1 cellular context compared by ENCODE assay signal in the genomic region with DNA sequence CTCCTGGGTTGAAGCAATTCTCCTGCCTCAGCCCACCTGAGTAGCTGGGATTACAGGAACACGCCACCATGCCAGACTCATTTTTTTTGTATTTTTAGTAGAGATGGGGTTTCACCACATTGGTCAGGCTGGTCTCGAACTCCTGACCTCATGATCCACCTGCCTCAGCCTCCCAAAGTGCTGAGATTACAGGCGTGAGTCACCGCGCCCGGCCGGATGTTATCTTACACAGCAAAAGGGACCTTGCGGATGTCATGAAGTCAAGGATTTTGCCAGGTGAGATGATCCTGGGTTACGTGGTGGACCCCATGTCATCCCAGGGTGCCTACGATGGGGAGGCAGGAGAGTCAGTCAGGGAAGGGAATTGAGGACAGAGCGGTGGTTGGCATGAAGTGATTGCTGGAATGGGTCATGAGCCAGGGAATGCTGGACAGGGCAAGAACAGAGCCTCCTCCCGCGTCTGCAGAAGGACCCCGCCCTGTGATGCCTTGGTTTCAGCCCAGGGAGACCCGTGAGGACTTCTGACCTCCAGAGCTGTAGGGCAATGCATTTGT.
TF ChIP-seq lines count a peak whose summit lies in the region.

No MANE protein-coding gene starts in this region.

TF ChIP-seq in K562, 482 proteins besides CTCF, POLR2A, EP300 and RAD21 (continues in another document):
- TF ChIP-seq, protein P1, sequence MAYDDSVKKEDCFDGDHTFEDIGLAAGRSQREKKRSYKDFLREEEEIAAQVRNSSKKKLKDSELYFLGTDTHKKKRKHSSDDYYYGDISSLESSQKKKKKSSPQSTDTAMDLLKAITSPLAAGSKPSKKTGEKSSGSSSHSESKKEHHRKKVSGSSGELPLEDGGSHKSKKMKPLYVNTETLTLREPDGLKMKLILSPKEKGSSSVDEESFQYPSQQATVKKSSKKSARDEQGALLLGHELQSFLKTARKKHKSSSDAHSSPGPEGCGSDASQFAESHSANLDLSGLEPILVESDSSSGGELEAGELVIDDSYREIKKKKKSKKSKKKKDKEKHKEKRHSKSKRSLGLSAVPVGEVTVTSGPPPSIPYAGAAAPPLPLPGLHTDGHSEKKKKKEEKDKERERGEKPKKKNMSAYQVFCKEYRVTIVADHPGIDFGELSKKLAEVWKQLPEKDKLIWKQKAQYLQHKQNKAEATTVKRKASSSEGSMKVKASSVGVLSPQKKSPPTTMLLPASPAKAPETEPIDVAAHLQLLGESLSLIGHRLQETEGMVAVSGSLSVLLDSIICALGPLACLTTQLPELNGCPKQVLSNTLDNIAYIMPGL (CRISPR knock-in tag; IDR thresholded peaks at IDR 0.05), result no peak
- TF ChIP-seq, protein P2, sequence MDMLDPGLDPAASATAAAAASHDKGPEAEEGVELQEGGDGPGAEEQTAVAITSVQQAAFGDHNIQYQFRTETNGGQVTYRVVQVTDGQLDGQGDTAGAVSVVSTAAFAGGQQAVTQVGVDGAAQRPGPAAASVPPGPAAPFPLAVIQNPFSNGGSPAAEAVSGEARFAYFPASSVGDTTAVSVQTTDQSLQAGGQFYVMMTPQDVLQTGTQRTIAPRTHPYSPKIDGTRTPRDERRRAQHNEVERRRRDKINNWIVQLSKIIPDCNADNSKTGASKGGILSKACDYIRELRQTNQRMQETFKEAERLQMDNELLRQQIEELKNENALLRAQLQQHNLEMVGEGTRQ (CRISPR knock-in tag; IDR thresholded peaks at IDR 0.05), result no peak
- no peak for TF ChIP-seq ZNF79 (CRISPR knock-in tag; IDR thresholded peaks at IDR 0.05; ENCODE audit: low read depth)
- TF ChIP-seq ELF2 (CRISPR knock-in tag; IDR thresholded peaks at IDR 0.05), result no peak
- TF ChIP-seq EHMT2 (IDR thresholded peaks at IDR 0.05), result no peak
- no peak for TF ChIP-seq PML (IDR thresholded peaks at IDR 0.05; ENCODE audit: low read length)
- TF ChIP-seq, protein P3, sequence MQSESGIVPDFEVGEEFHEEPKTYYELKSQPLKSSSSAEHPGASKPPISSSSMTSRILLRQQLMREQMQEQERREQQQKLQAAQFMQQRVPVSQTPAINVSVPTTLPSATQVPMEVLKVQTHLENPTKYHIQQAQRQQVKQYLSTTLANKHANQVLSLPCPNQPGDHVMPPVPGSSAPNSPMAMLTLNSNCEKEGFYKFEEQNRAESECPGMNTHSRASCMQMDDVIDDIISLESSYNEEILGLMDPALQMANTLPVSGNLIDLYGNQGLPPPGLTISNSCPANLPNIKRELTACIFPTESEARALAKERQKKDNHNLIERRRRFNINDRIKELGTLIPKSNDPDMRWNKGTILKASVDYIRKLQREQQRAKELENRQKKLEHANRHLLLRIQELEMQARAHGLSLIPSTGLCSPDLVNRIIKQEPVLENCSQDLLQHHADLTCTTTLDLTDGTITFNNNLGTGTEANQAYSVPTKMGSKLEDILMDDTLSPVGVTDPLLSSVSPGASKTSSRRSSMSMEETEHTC (IDR thresholded peaks at IDR 0.05), result no peak
- peak; percentile 39; the same call in 1 of the 2 replicates for TF ChIP-seq ADNP (tag; IDR thresholded peaks at IDR 0.05)
- TF ChIP-seq, protein P4, sequence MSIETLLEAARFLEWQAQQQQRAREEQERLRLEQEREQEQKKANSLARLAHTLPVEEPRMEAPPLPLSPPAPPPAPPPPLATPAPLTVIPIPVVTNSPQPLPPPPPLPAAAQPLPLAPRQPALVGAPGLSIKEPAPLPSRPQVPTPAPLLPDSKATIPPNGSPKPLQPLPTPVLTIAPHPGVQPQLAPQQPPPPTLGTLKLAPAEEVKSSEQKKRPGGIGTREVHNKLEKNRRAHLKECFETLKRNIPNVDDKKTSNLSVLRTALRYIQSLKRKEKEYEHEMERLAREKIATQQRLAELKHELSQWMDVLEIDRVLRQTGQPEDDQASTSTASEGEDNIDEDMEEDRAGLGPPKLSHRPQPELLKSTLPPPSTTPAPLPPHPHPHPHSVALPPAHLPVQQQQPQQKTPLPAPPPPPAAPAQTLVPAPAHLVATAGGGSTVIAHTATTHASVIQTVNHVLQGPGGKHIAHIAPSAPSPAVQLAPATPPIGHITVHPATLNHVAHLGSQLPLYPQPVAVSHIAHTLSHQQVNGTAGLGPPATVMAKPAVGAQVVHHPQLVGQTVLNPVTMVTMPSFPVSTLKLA (conservative IDR thresholded peaks at IDR 0.05), result no peak
- TF ChIP-seq, protein P5, sequence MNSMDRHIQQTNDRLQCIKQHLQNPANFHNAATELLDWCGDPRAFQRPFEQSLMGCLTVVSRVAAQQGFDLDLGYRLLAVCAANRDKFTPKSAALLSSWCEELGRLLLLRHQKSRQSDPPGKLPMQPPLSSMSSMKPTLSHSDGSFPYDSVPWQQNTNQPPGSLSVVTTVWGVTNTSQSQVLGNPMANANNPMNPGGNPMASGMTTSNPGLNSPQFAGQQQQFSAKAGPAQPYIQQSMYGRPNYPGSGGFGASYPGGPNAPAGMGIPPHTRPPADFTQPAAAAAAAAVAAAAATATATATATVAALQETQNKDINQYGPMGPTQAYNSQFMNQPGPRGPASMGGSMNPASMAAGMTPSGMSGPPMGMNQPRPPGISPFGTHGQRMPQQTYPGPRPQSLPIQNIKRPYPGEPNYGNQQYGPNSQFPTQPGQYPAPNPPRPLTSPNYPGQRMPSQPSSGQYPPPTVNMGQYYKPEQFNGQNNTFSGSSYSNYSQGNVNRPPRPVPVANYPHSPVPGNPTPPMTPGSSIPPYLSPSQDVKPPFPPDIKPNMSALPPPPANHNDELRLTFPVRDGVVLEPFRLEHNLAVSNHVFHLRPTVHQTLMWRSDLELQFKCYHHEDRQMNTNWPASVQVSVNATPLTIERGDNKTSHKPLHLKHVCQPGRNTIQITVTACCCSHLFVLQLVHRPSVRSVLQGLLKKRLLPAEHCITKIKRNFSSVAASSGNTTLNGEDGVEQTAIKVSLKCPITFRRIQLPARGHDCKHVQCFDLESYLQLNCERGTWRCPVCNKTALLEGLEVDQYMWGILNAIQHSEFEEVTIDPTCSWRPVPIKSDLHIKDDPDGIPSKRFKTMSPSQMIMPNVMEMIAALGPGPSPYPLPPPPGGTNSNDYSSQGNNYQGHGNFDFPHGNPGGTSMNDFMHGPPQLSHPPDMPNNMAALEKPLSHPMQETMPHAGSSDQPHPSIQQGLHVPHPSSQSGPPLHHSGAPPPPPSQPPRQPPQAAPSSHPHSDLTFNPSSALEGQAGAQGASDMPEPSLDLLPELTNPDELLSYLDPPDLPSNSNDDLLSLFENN (IDR thresholded peaks at IDR 0.05; ENCODE audit: low read depth in 2 of 2, low read length in 2 of 2), result no peak
- TF ChIP-seq, protein P6, sequence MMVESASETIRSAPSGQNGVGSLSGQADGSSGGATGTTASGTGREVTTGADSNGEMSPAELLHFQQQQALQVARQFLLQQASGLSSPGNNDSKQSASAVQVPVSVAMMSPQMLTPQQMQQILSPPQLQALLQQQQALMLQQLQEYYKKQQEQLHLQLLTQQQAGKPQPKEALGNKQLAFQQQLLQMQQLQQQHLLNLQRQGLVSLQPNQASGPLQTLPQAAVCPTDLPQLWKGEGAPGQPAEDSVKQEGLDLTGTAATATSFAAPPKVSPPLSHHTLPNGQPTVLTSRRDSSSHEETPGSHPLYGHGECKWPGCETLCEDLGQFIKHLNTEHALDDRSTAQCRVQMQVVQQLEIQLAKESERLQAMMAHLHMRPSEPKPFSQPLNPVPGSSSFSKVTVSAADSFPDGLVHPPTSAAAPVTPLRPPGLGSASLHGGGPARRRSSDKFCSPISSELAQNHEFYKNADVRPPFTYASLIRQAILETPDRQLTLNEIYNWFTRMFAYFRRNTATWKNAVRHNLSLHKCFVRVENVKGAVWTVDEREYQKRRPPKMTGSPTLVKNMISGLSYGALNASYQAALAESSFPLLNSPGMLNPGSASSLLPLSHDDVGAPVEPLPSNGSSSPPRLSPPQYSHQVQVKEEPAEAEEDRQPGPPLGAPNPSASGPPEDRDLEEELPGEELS (CRISPR knock-in tag; IDR thresholded peaks at IDR 0.05; ENCODE audit: borderline replicate concordance), result no peak
- no peak for TF ChIP-seq ZNF551 (CRISPR knock-in tag; IDR thresholded peaks at IDR 0.05)
- TF ChIP-seq, protein P7, sequence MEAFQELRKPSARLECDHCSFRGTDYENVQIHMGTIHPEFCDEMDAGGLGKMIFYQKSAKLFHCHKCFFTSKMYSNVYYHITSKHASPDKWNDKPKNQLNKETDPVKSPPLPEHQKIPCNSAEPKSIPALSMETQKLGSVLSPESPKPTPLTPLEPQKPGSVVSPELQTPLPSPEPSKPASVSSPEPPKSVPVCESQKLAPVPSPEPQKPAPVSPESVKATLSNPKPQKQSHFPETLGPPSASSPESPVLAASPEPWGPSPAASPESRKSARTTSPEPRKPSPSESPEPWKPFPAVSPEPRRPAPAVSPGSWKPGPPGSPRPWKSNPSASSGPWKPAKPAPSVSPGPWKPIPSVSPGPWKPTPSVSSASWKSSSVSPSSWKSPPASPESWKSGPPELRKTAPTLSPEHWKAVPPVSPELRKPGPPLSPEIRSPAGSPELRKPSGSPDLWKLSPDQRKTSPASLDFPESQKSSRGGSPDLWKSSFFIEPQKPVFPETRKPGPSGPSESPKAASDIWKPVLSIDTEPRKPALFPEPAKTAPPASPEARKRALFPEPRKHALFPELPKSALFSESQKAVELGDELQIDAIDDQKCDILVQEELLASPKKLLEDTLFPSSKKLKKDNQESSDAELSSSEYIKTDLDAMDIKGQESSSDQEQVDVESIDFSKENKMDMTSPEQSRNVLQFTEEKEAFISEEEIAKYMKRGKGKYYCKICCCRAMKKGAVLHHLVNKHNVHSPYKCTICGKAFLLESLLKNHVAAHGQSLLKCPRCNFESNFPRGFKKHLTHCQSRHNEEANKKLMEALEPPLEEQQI (IDR thresholded peaks at IDR 0.05), result no peak
- TF ChIP-seq, protein P8, sequence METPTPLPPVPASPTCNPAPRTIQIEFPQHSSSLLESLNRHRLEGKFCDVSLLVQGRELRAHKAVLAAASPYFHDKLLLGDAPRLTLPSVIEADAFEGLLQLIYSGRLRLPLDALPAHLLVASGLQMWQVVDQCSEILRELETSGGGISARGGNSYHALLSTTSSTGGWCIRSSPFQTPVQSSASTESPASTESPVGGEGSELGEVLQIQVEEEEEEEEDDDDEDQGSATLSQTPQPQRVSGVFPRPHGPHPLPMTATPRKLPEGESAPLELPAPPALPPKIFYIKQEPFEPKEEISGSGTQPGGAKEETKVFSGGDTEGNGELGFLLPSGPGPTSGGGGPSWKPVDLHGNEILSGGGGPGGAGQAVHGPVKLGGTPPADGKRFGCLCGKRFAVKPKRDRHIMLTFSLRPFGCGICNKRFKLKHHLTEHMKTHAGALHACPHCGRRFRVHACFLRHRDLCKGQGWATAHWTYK (CRISPR knock-in tag; IDR thresholded peaks at IDR 0.05), result no peak
- no peak for TF ChIP-seq JUNB (CRISPR knock-in tag; conservative IDR thresholded peaks at IDR 0.05)
- TF ChIP-seq BRD9 (IDR thresholded peaks at IDR 0.05; ENCODE audit: low read depth, partially characterized antibody), result no peak
- TF ChIP-seq XRCC4 (IDR thresholded peaks at IDR 0.05; ENCODE audit: extremely low read depth, insufficient read depth, insufficient read length), result no peak
- TF ChIP-seq MAFK (IDR thresholded peaks at IDR 0.05; ENCODE audit: low read length), result no peak
- TF ChIP-seq, protein P9, sequence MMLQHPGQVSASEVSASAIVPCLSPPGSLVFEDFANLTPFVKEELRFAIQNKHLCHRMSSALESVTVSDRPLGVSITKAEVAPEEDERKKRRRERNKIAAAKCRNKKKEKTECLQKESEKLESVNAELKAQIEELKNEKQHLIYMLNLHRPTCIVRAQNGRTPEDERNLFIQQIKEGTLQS (IDR thresholded peaks at IDR 0.05), result peak; percentile 78
- TF ChIP-seq, protein P9 (CRISPR knock-in tag; conservative IDR thresholded peaks at IDR 0.05), result no peak
- peak; percentile 55; the same call in 1 of the 2 replicates for TF ChIP-seq ZEB2 (IDR thresholded peaks at IDR 0.05)
- no peak for TF ChIP-seq HNRNPL (IDR thresholded peaks at IDR 0.05; ENCODE audit: low read depth, low read length)
- TF ChIP-seq HMGN3 (IDR thresholded peaks at IDR 0.05; ENCODE audit: borderline replicate concordance, extremely low read depth, insufficient read length, low read depth, low read length), result no peak
- no peak for TF ChIP-seq PTBP1 (IDR thresholded peaks at IDR 0.05; ENCODE audit: low read depth, low read length)
- no peak for TF ChIP-seq ZNF23 (CRISPR knock-in tag; IDR thresholded peaks at IDR 0.05)
- peak; percentile 35; the same call in 1 of the 2 replicates for TF ChIP-seq FOSL1 (tag; conservative IDR thresholded peaks at IDR 0.05)
- TF ChIP-seq PYGO2 (tag; IDR thresholded peaks at IDR 0.05), result no peak
- TF ChIP-seq GABPA (tag; conservative IDR thresholded peaks at IDR 0.05; ENCODE audit: low read depth), result no peak
- no peak for TF ChIP-seq ETS2 (tag; IDR thresholded peaks at IDR 0.05; ENCODE audit: borderline replicate concordance, poor library complexity, severe bottlenecking)
- TF ChIP-seq MCM7 (IDR thresholded peaks at IDR 0.05), result no peak
- TF ChIP-seq, protein P10, sequence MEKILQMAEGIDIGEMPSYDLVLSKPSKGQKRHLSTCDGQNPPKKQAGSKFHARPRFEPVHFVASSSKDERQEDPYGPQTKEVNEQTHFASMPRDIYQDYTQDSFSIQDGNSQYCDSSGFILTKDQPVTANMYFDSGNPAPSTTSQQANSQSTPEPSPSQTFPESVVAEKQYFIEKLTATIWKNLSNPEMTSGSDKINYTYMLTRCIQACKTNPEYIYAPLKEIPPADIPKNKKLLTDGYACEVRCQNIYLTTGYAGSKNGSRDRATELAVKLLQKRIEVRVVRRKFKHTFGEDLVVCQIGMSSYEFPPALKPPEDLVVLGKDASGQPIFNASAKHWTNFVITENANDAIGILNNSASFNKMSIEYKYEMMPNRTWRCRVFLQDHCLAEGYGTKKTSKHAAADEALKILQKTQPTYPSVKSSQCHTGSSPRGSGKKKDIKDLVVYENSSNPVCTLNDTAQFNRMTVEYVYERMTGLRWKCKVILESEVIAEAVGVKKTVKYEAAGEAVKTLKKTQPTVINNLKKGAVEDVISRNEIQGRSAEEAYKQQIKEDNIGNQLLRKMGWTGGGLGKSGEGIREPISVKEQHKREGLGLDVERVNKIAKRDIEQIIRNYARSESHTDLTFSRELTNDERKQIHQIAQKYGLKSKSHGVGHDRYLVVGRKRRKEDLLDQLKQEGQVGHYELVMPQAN (IDR thresholded peaks at IDR 0.05; ENCODE audit: borderline replicate concordance), result no peak
- TF ChIP-seq SMARCA5 (IDR thresholded peaks at IDR 0.05), result no peak
- 0 out of 2 replicates have a peak, but pooled peaks have one; percentile 39 for TF ChIP-seq SMARCA4 (IDR thresholded peaks at IDR 0.05)
- TF ChIP-seq SREBF2 (CRISPR knock-in tag; IDR thresholded peaks at IDR 0.05), result no peak
- TF ChIP-seq, protein P11, sequence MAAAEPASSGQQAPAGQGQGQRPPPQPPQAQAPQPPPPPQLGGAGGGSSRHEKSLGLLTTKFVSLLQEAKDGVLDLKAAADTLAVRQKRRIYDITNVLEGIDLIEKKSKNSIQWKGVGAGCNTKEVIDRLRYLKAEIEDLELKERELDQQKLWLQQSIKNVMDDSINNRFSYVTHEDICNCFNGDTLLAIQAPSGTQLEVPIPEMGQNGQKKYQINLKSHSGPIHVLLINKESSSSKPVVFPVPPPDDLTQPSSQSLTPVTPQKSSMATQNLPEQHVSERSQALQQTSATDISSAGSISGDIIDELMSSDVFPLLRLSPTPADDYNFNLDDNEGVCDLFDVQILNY (CRISPR knock-in tag; IDR thresholded peaks at IDR 0.05), result no peak
- no peak for TF ChIP-seq RBM34 (IDR thresholded peaks at IDR 0.05; ENCODE audit: borderline replicate concordance, insufficient read depth, low read length)
- peak; percentile 37 for TF ChIP-seq CBFA2T3 (IDR thresholded peaks at IDR 0.05)
- no peak for TF ChIP-seq SIN3B (IDR thresholded peaks at IDR 0.05; ENCODE audit: low read depth)
- TF ChIP-seq YY1 (IDR thresholded peaks at IDR 0.05; ENCODE audit: borderline replicate concordance in 1 of 3, control insufficient read depth in 1 of 3, extremely low read depth in 1 of 3, insufficient read depth in 3 of 3, insufficient read length in 1 of 3, insufficient replicate concordance in 2 of 3, low read depth in 1 of 3, low read length in 2 of 3), result no peak
- TF ChIP-seq ZBTB1 (CRISPR knock-in tag; IDR thresholded peaks at IDR 0.05; ENCODE audit: borderline replicate concordance, low read depth), result no peak
